29 cellular contexts compared by ENCODE assay signal in the genomic region with DNA sequence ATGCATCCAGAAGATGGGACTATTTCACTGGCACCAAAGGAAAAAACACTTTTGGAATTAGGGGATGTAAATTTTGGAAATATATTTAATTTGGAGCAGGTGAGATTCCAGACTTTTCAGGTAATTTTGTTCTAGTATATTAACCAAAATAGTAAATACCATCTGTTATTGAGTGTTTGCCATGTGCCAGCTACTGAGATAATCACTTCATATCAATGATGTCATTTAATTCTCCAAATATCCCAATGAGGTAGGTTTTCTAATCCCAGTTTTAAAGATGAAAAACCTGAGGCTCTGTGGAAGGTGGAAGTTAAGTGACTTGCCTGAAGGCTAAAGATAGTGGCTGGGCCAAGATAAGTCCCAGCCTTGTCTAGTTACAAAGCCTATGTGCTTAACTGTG.
"Had no signal": no experiment of that assay in that cellular context is flagged by ENCODE, and none has a peak within 500 bp of the region (broad histone marks: within the 10 kb centered on the region; RNA-seq: fewer than 3 reads in every experiment).

No MANE protein-coding gene starts in this region.

- DNase-seq: stimulated activated CD4-positive, alpha-beta T cell treated with anti-CD3 and anti-CD28 coated beads, Interleukin-2, amount 100 ng/mL, for 48 hours; stimulated activated CD4-positive, alpha-beta T cell treated with anti-CD3 and anti-CD28 coated beads, Interleukin-4, amount 100 ng/mL, for 1 hour; stimulated activated CD4-positive, alpha-beta T cell treated with anti-CD3 and anti-CD28 coated beads, Interleukin-4, amount 100 ng/mL, for 24 hours; stimulated activated CD4-positive, alpha-beta T cell treated with anti-CD3 and anti-CD28 coated beads, Interleukin-4, amount 100 ng/mL, for 4 hours; stimulated activated CD8-positive, alpha-beta memory T cell treated with anti-CD3 and anti-CD28 coated beads, Interleukin-4, amount 100 ng/mL, for 48 hours; stimulated activated naive B cell treated with anti-CD40 and anti-IgM and Interleukin-4, amounts not matched to agents 10 μg/mL and 1 μg/mL and 100 μg/mL, for 72 hours; stimulated activated naive CD4-positive, alpha-beta T cell; stimulated activated naive CD4-positive, alpha-beta T cell treated with Interleukin-2 at 50 U/mL for 16 hours; stimulated activated naive CD8-positive, alpha-beta T cell treated with anti-CD3 and anti-CD28 coated beads, Interleukin-15, amount 100 ng/mL, for 72 hours; stimulated activated naive CD8-positive, alpha-beta T cell treated with anti-CD3 and anti-CD28 coated beads, Interleukin-15, Interleukin-2, amounts not matched to agents 100 U/mL and 50 U/mL, for 24 hours; stomach; substantia nigra; testis; thyroid gland; tibial artery; transverse colon; trophoblast cell; upper lobe of left lung; upper lobe of right lung; uterus had no signal

- ATAC-seq: stimulated activated effector memory CD8-positive, alpha-beta T cell treated with anti-CD3 and anti-CD28 coated beads, Interleukin-12 subunit alpha, Interleukin-12 subunit beta, amount 100 ng/mL, for 72 hours; stimulated activated memory B cell treated with anti-CD40 and anti-IgM and Interleukin-4, amounts not matched to agents 10 μg/mL and 1 μg/mL and 100 μg/mL, for 72 hours; stimulated activated naive CD8-positive, alpha-beta T cell treated with anti-CD3 and anti-CD28 coated beads, Interleukin-15, amount 100 ng/mL, for 72 hours; stimulated activated naive CD8-positive, alpha-beta T cell treated with anti-CD3 and anti-CD28 coated beads, Interleukin-15, Interleukin-2, amounts not matched to agents 100 U/mL and 50 U/mL, for 24 hours; upper lobe of right lung had no signal

- H3K9me3 Mint-ChIP-seq: stimulated activated effector memory CD8-positive, alpha-beta T cell treated with anti-CD3 and anti-CD28 coated beads, Interleukin-12 subunit alpha, Interleukin-12 subunit beta, amount 100 ng/mL, for 72 hours had no signal

- H3K9me3 ChIP-seq: suprapubic skin, testis, thoracic aorta, thyroid gland, tibial artery, tibial nerve, upper lobe of right lung, uterus, vagina had no signal

- H3K4me1 Mint-ChIP-seq: stimulated activated memory B cell treated with anti-CD40 and anti-IgM and Interleukin-4, amounts not matched to agents 10 μg/mL and 1 μg/mL and 100 μg/mL, for 72 hours; stimulated activated naive B cell treated with anti-CD40 and anti-IgM and Interleukin-4, amounts not matched to agents 10 μg/mL and 1 μg/mL and 100 μg/mL, for 72 hours; stimulated activated naive CD8-positive, alpha-beta T cell treated with anti-CD3 and anti-CD28 coated beads, Interleukin-15, amount 100 ng/mL, for 72 hours had no signal

- H3K4me3 Mint-ChIP-seq: stimulated activated effector memory CD8-positive, alpha-beta T cell treated with anti-CD3 and anti-CD28 coated beads, Interleukin-12 subunit alpha, Interleukin-12 subunit beta, amount 100 ng/mL, for 72 hours; stimulated activated memory B cell treated with anti-CD40 and anti-IgM and Interleukin-4, amounts not matched to agents 10 μg/mL and 1 μg/mL and 100 μg/mL, for 72 hours; stimulated activated naive B cell treated with anti-CD40 and anti-IgM and Interleukin-4, amounts not matched to agents 10 μg/mL and 1 μg/mL and 100 μg/mL, for 72 hours; stimulated activated naive CD8-positive, alpha-beta T cell treated with anti-CD3 and anti-CD28 coated beads, Interleukin-15, amount 100 ng/mL, for 72 hours; stimulated activated naive CD8-positive, alpha-beta T cell treated with anti-CD3 and anti-CD28 coated beads, Interleukin-15, Interleukin-2, amounts not matched to agents 100 ng/mL and 50 ng/mL, for 24 hours; type B pancreatic cell had no signal

- H3K4me3 ChIP-seq: stomach, suprapubic skin, testis, thoracic aorta, thyroid gland, tibial artery, tibial nerve, transverse colon, upper lobe of left lung, upper lobe of right lung, uterus, vagina had no signal

- H3K27me3 Mint-ChIP-seq: stimulated activated memory B cell treated with anti-CD40 and anti-IgM and Interleukin-4, amounts not matched to agents 10 μg/mL and 1 μg/mL and 100 μg/mL, for 72 hours; stimulated activated naive B cell treated with anti-CD40 and anti-IgM and Interleukin-4, amounts not matched to agents 10 μg/mL and 1 μg/mL and 100 μg/mL, for 72 hours; stimulated activated naive CD8-positive, alpha-beta T cell treated with anti-CD3 and anti-CD28 coated beads, Interleukin-15, amount 100 ng/mL, for 72 hours; stimulated activated naive CD8-positive, alpha-beta T cell treated with anti-CD3 and anti-CD28 coated beads, Interleukin-15, Interleukin-2, amounts not matched to agents 100 ng/mL and 50 ng/mL, for 24 hours; type B pancreatic cell had no signal

- H3K27me3 ChIP-seq: stomach, suprapubic skin, testis, thyroid gland, tibial artery, tibial nerve, transverse colon, upper lobe of left lung, upper lobe of right lung, uterus, vagina had no signal

- FAIRE-seq: urothelium cell line had no signal

- H3K36me3 ChIP-seq: thyroid gland, uterus had no signal

- H3K27ac Mint-ChIP-seq: stimulated activated effector memory CD8-positive, alpha-beta T cell treated with anti-CD3 and anti-CD28 coated beads, Interleukin-12 subunit alpha, Interleukin-12 subunit beta, amount 100 ng/mL, for 72 hours; stimulated activated memory B cell treated with anti-CD40 and anti-IgM and Interleukin-4, amounts not matched to agents 10 μg/mL and 1 μg/mL and 100 μg/mL, for 72 hours; stimulated activated naive B cell treated with anti-CD40 and anti-IgM and Interleukin-4, amounts not matched to agents 10 μg/mL and 1 μg/mL and 100 μg/mL, for 72 hours; stimulated activated naive CD8-positive, alpha-beta T cell treated with anti-CD3 and anti-CD28 coated beads, Interleukin-15, amount 100 ng/mL, for 72 hours; stimulated activated naive CD8-positive, alpha-beta T cell treated with anti-CD3 and anti-CD28 coated beads, Interleukin-15, Interleukin-2, amounts not matched to agents 100 ng/mL and 50 ng/mL, for 24 hours; type B pancreatic cell had no signal

- H3K27ac ChIP-seq: stomach, suprapubic skin, testis, thoracic aorta, thyroid gland, tibial artery, tibial nerve, transverse colon, upper lobe of left lung, upper lobe of right lung, uterus, vagina had no signal

- H3K4me1 ChIP-seq: stomach, suprapubic skin, testis, thyroid gland, tibial artery, tibial nerve, transverse colon, upper lobe of left lung, upper lobe of right lung, uterus, vagina had no signal
